Comparison of ENCODE assay signal across 10 cellular contexts in the genomic region with DNA sequence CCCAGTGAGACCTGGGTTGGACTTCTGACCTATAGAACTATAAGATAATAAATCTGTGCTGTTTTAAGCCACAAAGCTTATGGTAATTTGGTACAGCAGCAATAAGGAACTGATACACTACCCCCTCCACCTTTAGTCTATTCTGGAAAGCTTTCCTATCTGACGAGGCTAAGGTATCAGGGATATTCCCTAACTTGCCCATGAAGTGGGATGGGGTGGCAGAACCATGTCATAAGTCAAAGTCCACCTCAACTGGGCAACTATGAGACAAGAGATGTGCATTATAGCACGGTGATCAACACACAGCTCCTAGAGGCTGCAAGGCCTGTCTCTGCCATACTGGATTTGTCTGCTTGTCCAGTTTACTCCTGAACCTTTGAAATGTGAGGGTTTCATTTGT.
"Had no signal": no experiment of that assay in that cellular context is flagged by ENCODE, and none has a peak within 500 bp of the region (broad histone marks: within the 10 kb centered on the region; RNA-seq: fewer than 3 reads in every experiment).

No MANE protein-coding gene starts in this region.

- H3K36me3 Mint-ChIP-seq: IgD-negative memory B cell had no signal

- DNase-seq: GM23248, GOT3, H7, HFFc6, KBM-7 had no signal

- H3K4me1 Mint-ChIP-seq: IgD-negative memory B cell had no signal

- ATAC-seq: HCT116, HepG2 had no signal

- H3K27ac ChIP-seq: GM23248, HL-60 had no signal

- H3K4me3 ChIP-seq: GM23248, HAP-1 had no signal

- H3K9me3 ChIP-seq: HAP-1 had no signal

- H3K27ac Mint-ChIP-seq: HFFc6, IgD-negative memory B cell had no signal

- H3K4me3 Mint-ChIP-seq: HFFc6, IgD-negative memory B cell had no signal

- H3K9me3 Mint-ChIP-seq: HFFc6, IgD-negative memory B cell had no signal

- H3K36me3 ChIP-seq: HAP-1 had no signal

- FAIRE-seq: HepG2 had no signal

- H3K9ac ChIP-seq: GM23248 had no signal
